Comparison of ENCODE assay signal across 29 cellular contexts in genomic region chr20:61534346-61534745, GRCh38.
"Had no signal": no experiment of that assay in that cellular context is flagged by ENCODE, and none has a peak within 500 bp of the region (broad histone marks: within the 10 kb centered on the region; RNA-seq: fewer than 3 reads in every experiment).

No MANE protein-coding gene starts in this region.

- H3K36me3 ChIP-seq: neural progenitor cell, ovary, right lobe of liver, sigmoid colon, suprapubic skin, tibial artery, transverse colon, upper lobe of right lung, uterus had no signal

- H3K4me3 Mint-ChIP-seq: natural killer cell; nephron; neural progenitor cell; stimulated activated memory B cell treated with anti-CD40 and anti-IgM and Interleukin-4, amounts not matched to agents 10 μg/mL and 1 μg/mL and 100 μg/mL, for 72 hours; stimulated activated naive CD8-positive, alpha-beta T cell treated with anti-CD3 and anti-CD28 coated beads, Interleukin-15, amount 100 ng/mL, for 72 hours; type B pancreatic cell had no signal

- H3K9me3 Mint-ChIP-seq: natural killer cell; nephron; neural progenitor cell; stimulated activated memory B cell treated with anti-CD40 and anti-IgM and Interleukin-4, amounts not matched to agents 10 μg/mL and 1 μg/mL and 100 μg/mL, for 72 hours; stimulated activated naive CD8-positive, alpha-beta T cell treated with anti-CD3 and anti-CD28 coated beads, Interleukin-15, amount 100 ng/mL, for 72 hours; type B pancreatic cell had no signal

- H3K27me3 Mint-ChIP-seq: stimulated activated memory B cell treated with anti-CD40 and anti-IgM and Interleukin-4, amounts not matched to agents 10 μg/mL and 1 μg/mL and 100 μg/mL, for 72 hours; stimulated activated naive CD8-positive, alpha-beta T cell treated with anti-CD3 and anti-CD28 coated beads, Interleukin-15, amount 100 ng/mL, for 72 hours had no signal

- H3K36me3 Mint-ChIP-seq: natural killer cell; neural progenitor cell; stimulated activated memory B cell treated with anti-CD40 and anti-IgM and Interleukin-4, amounts not matched to agents 10 μg/mL and 1 μg/mL and 100 μg/mL, for 72 hours; type B pancreatic cell had no signal

- H3K4me3 ChIP-seq: neural progenitor cell, ovary, psoas muscle, right lobe of liver, sigmoid colon, suprapubic skin, testis, tibial artery, transverse colon, upper lobe of right lung, uterus had no signal

- FAIRE-seq: small intestine had no signal

- H3K27ac ChIP-seq: neural progenitor cell, ovary, parathyroid adenoma, psoas muscle, right lobe of liver, sigmoid colon, suprapubic skin, testis, tibial artery, transverse colon, upper lobe of right lung, uterus had no signal

- H3K27ac Mint-ChIP-seq: natural killer cell; nephron; neural progenitor cell; progenitor cell of endocrine pancreas; stimulated activated memory B cell treated with anti-CD40 and anti-IgM and Interleukin-4, amounts not matched to agents 10 μg/mL and 1 μg/mL and 100 μg/mL, for 72 hours; stimulated activated naive CD8-positive, alpha-beta T cell treated with anti-CD3 and anti-CD28 coated beads, Interleukin-15, amount 100 ng/mL, for 72 hours; type B pancreatic cell had no signal

- DNase-seq: natural killer cell; occipital lobe; ovary; psoas muscle; right cardiac atrium; sigmoid colon; small intestine; stimulated activated CD4-positive, alpha-beta T cell treated with anti-CD3 and anti-CD28 coated beads, Interleukin-12 subunit alpha, Interleukin-12 subunit beta, amount 100 ng/mL, for 4 hours; stimulated activated CD4-positive, alpha-beta T cell treated with anti-CD3 and anti-CD28 coated beads, Interleukin-1b, Interleukin-23, amount 100 ng/mL, for 48 hours; stimulated activated CD4-positive, alpha-beta T cell treated with anti-CD3 and anti-CD28 coated beads, Interleukin-4, amount 100 ng/mL, for 1 hour; stimulated activated CD4-positive, alpha-beta T cell treated with anti-CD3 and anti-CD28 coated beads, Interleukin-4, amount 100 ng/mL, for 4 hours; stimulated activated CD8-positive, alpha-beta memory T cell treated with anti-CD3 and anti-CD28 coated beads, Interleukin-4, amount 100 ng/mL, for 48 hours; stimulated activated naive CD4-positive, alpha-beta T cell; stimulated activated naive CD8-positive, alpha-beta T cell treated with anti-CD3 and anti-CD28 coated beads, Interleukin-15, amount 100 ng/mL, for 72 hours; stimulated activated naive CD8-positive, alpha-beta T cell treated with anti-CD3 and anti-CD28 coated beads, Interleukin-15, Interleukin-2, amounts not matched to agents 100 U/mL and 50 U/mL, for 24 hours; substantia nigra; testis; tibial artery; transverse colon; upper lobe of right lung; uterus had no signal

- H3K9me3 ChIP-seq: ovary, psoas muscle, right lobe of liver, sigmoid colon, suprapubic skin, testis, tibial artery, transverse colon, upper lobe of right lung, uterus had no signal

- H3K4me1 ChIP-seq: neural progenitor cell, parathyroid adenoma, psoas muscle, right lobe of liver, sigmoid colon, suprapubic skin, testis, tibial artery, transverse colon, upper lobe of right lung, uterus had no signal

- H3K9ac ChIP-seq: neural progenitor cell, parathyroid adenoma had no signal

- H3K4me1 Mint-ChIP-seq: natural killer cell; nephron; stimulated activated memory B cell treated with anti-CD40 and anti-IgM and Interleukin-4, amounts not matched to agents 10 μg/mL and 1 μg/mL and 100 μg/mL, for 72 hours; stimulated activated naive CD8-positive, alpha-beta T cell treated with anti-CD3 and anti-CD28 coated beads, Interleukin-15, amount 100 ng/mL, for 72 hours had no signal
